In genomic region chr6:1388081-1388926, GRCh38 we compare ENCODE assay signal across 9 cellular contexts. TPM values are rescaled to one million over a fixed set of nuclear protein-coding genes. Genes with fewer than 3 reads are reported as not detected.
DNase-seq lines count a peak whose midpoint lies in the region; ATAC-seq and TF ChIP-seq lines count a peak whose summit lies in the region.
"Had no signal": no experiment of that assay in that cellular context is flagged by ENCODE, and none has a peak within 500 bp of the region (broad histone marks: within the 10 kb centered on the region; RNA-seq: fewer than 3 reads in every experiment).

No MANE protein-coding gene starts in this region.

- no peaks in the 10 kb centered on the region for H3K36me3 Mint-ChIP-seq in Caco-2 (ENCODE audit: insufficient read depth, unreplicated experiment)
- peaks cover 6% of the 10 kb centered on the region for H3K36me3 Mint-ChIP-seq in effector memory CD8-positive, alpha-beta T cell (ENCODE audit: insufficient read depth)

- CTCF ChIA-PET in Caco-2 (lab: Charles Lee): no interaction called here

- H3K27me3 ChIP-seq in Caco-2 (replicated peaks; ENCODE audit: control insufficient read depth, insufficient read depth, low read length) (no peaks in the 10 kb centered on the region), HUES6 (ENCODE audit: control insufficient read depth, insufficient read depth, low read length) (peaks cover 98% of the 10 kb centered on the region), neural cell (ENCODE audit: insufficient read depth, low read depth, low read length) (peaks cover 94% of the 10 kb centered on the region)

- H4K20me1 ChIP-seq in neural cell (ENCODE audit: insufficient read depth): no peaks in the 10 kb centered on the region

- no peak for TF ChIP-seq RAD21 in neural cell (conservative IDR thresholded peaks at IDR 0.05)

- no peaks in the 10 kb centered on the region for H3K79me2 ChIP-seq in neural cell (replicated peaks; ENCODE audit: insufficient read depth, low read length)

- H3K9ac ChIP-seq in HUES6 (ENCODE audit: low read length) (no peak overlapping the region), neural cell (ENCODE audit: low read length) (no peak overlapping the region)

- H3K4me3 Mint-ChIP-seq in Caco-2 (ENCODE audit: unreplicated experiment): peak overlapping the region; percentile 80
- H3K4me3 Mint-ChIP-seq in effector memory CD8-positive, alpha-beta T cell: peak overlapping the region; percentile 61 to 77

- POLR2A ChIA-PET in Caco-2 (lab: Charles Lee): no interaction called here

- H3K4me2 ChIP-seq in neural cell (ENCODE audit: low read length): no peak overlapping the region

- no peak for DNase-seq in Caco-2
- no peak for DNase-seq in effector memory CD8-positive, alpha-beta T cell
- no peak for DNase-seq in stimulated activated CD4-positive, alpha-beta T cell treated with anti-CD3 and anti-CD28 coated beads, Interleukin-15, amount 100 ng/mL, for 24 hours
- no peak for DNase-seq in C1 segment of cervical spinal cord (lab: John Stamatoyannopoulos, UW)

- H3F3A ChIP-seq in neural cell (ENCODE audit: insufficient read depth, low read length, poor library complexity, severe bottlenecking): no peaks in the 10 kb centered on the region

- peaks cover 6% of the 10 kb centered on the region for H3K27me3 Mint-ChIP-seq in Caco-2 (ENCODE audit: insufficient read depth, unreplicated experiment)
- H3K27me3 Mint-ChIP-seq in effector memory CD8-positive, alpha-beta T cell: peaks cover 71 to 91% of the 10 kb centered on the region in 2 donors

- H3K27ac ChIP-seq in HUES6 (ENCODE audit: low read depth, low read length) (no peak overlapping the region), neural cell (ENCODE audit: low read length) (no peak overlapping the region)
- H3K27ac ChIP-seq: VCaP had no signal

- no peak overlapping the region for H3K27ac Mint-ChIP-seq in Caco-2 (ENCODE audit: unreplicated experiment)
- peak overlapping the region in 1 of 2 donors; percentile 41 for H3K27ac Mint-ChIP-seq in effector memory CD8-positive, alpha-beta T cell

- H3K4me3 ChIP-seq in Caco-2 (ENCODE audit: low read depth, low read length) (no peak overlapping the region), HUES6 (ENCODE audit: low read depth, low read length) (peak overlapping the region; percentile 51; the same call in 1 of the 2 replicates), neural cell (ENCODE audit: low read length) (no peak overlapping the region)

- H3K4me1 Mint-ChIP-seq in Caco-2 (ENCODE audit: low read depth, unreplicated experiment): no peaks in the 10 kb centered on the region
- H3K4me1 Mint-ChIP-seq in effector memory CD8-positive, alpha-beta T cell (ENCODE audit: low read depth in 2 of 2): peaks cover 15 to 18% of the 10 kb centered on the region in 2 donors

- H3K4me1 ChIP-seq in Caco-2 (no peaks in the 10 kb centered on the region), HUES6 (ENCODE audit: control insufficient read depth, insufficient read depth, low read length) (peaks cover 38% of the 10 kb centered on the region)

- H3K36me3 ChIP-seq in Caco-2 (ENCODE audit: control insufficient read depth, insufficient read depth, low read length) (no peaks in the 10 kb centered on the region), HUES6 (ENCODE audit: control insufficient read depth, insufficient read depth, low read length) (no peaks in the 10 kb centered on the region), neural cell (ENCODE audit: insufficient read depth, low read length) (no peaks in the 10 kb centered on the region)

- intact Hi-C loops in Caco-2 (cut with micrococcal nuclease; ENCODE audit: unreplicated experiment): no loop called here

- no peak for TF ChIP-seq EP300 in neural cell (conservative IDR thresholded peaks at IDR 0.05; ENCODE audit: poor library complexity, severe bottlenecking)

- ATAC-seq in effector memory CD8-positive, alpha-beta T cell (replicated peaks): no peak
- ATAC-seq in HG03439 (IDR thresholded peaks at IDR 0.05; ENCODE audit: unreplicated experiment) (no peak), GM19397 (IDR thresholded peaks at IDR 0.05; ENCODE audit: unreplicated experiment) (no peak)

- TF ChIP-seq CTCF in Caco-2 (IDR thresholded peaks at IDR 0.05; ENCODE audit: insufficient read depth in 1 of 2, low read depth in 1 of 2, low read length in 1 of 2, severe bottlenecking in 1 of 2, unreplicated experiment in 1 of 2): no peak
- no peak for TF ChIP-seq CTCF in neural cell (IDR thresholded peaks at IDR 0.05; ENCODE audit: poor library complexity, severe bottlenecking)

- no peaks in the 10 kb centered on the region for H3K9me3 Mint-ChIP-seq in Caco-2 (ENCODE audit: unreplicated experiment)
- H3K9me3 Mint-ChIP-seq in effector memory CD8-positive, alpha-beta T cell: no peaks in the 10 kb centered on the region

- H3K9me2 ChIP-seq in neural cell (ENCODE audit: insufficient read depth, low read length): no peaks in the 10 kb centered on the region

- H2AFZ ChIP-seq in neural cell (ENCODE audit: low read depth, low read length): no peak overlapping the region

- BruUV-seq in Caco-2 (replicated peaks; lab: Mats Ljungman, UMichigan): no TSS peak

- H3K9me3 ChIP-seq in Caco-2 (no peaks in the 10 kb centered on the region), HUES6 (ENCODE audit: control insufficient read depth, insufficient read depth, low read depth, low read length) (no peaks in the 10 kb centered on the region), neural cell (ENCODE audit: low read length) (no peaks in the 10 kb centered on the region)

TF ChIP-seq in neural cell, 6 proteins besides CTCF, POLR2A, EP300 and RAD21:
- TF ChIP-seq MXI1 (conservative IDR thresholded peaks at IDR 0.05; ENCODE audit: poor library complexity, severe bottlenecking) (no peak), EZH2 (IDR thresholded peaks at IDR 0.05; ENCODE audit: borderline replicate concordance, insufficient read depth, low read length, poor library complexity, severe bottlenecking) (peak; percentile 76)

RNA-seq across cellular contexts. Expression of gene FOXF2, which starts 1.1 kb away (rescaled TPM):
- 0.79 and 0.88 TPM in 2 replicates for total RNA-seq in Caco-2 (2022)
- polyA plus RNA-seq in neural cell: not detected in 2 replicates
- polyA minus RNA-seq in neural cell: not detected in 2 replicates
